ENCODE assay signal across 7 cellular contexts in genomic region chr5:130897181-130897536, GRCh38.
DNase-seq lines count a peak whose midpoint lies in the region; ATAC-seq, FAIRE-seq and TF ChIP-seq lines count a peak whose summit lies in the region.
"Not testable (repeated sequence)": the region's sequence is repeated elsewhere in the genome, so short reads cannot be mapped to it uniquely, and the experiment has no call there.

No MANE protein-coding gene starts in this region.

- not testable (repeated sequence) for FAIRE-seq in HepG2 (lab: Jason Lieb, UNC)

- H3K4me3 ChIP-seq in HEK293 (ENCODE audit: low read depth, low read length) = not testable (repeated sequence)
- H3K4me3 ChIP-seq in NT2/D1 (ENCODE audit: insufficient read length, low read depth) (peak overlapping the region; percentile 45), duodenal mucosa (ENCODE audit: low read depth in 1 of 2, low read length in 2 of 2) (peak overlapping the region; percentile 42 to 59), HepG2 (replicated peaks in 1 of 3; ENCODE audit: insufficient read depth in 1 of 3, low read depth in 2 of 3, low read length in 3 of 3) (peak overlapping the region in 2 of 3 experiments; percentile 50 to 51; a peak in 3 of 6 replicates)

- not testable (repeated sequence) for H3K27me3 ChIP-seq in NT2/D1 (ENCODE audit: insufficient read depth, insufficient read length); duodenal mucosa (ENCODE audit: control insufficient read depth in 1 of 2, insufficient read depth in 2 of 2, low read length in 2 of 2); HepG2 (ENCODE audit: control insufficient read depth in 1 of 2, insufficient read depth in 2 of 2, low read length in 2 of 2)

- not testable (repeated sequence) for H4K20me1 ChIP-seq in HepG2 (ENCODE audit: insufficient read depth, low read length)

- H3K27ac Mint-ChIP-seq in Calu3 (ENCODE audit: unreplicated experiment) = peak overlapping the region; percentile 87
- H3K27ac Mint-ChIP-seq in progenitor cell of endocrine pancreas = peak overlapping the region; percentile 93

- not testable (repeated sequence) for TF ChIP-seq RAD21 in HepG2 (CRISPR knock-in tag; IDR thresholded peaks at IDR 0.05)

- ATAC-seq in SK-N-SH treated with all-trans-retinoic acid at 6 μM for 48 hours = peak; percentile 47
- ATAC-seq in HepG2 = not testable (repeated sequence)

- H3K27me3 Mint-ChIP-seq in Calu3 (ENCODE audit: unreplicated experiment) = not testable (repeated sequence)
- peaks cover 20% of the 10 kb centered on the region for H3K27me3 Mint-ChIP-seq in progenitor cell of endocrine pancreas

- TF ChIP-seq EP300 in HepG2 (IDR thresholded peaks at IDR 0.05; ENCODE audit: low read depth in 2 of 2, low read length in 2 of 2); HepG2 (CRISPR knock-in tag; IDR thresholded peaks at IDR 0.05; ENCODE audit: borderline replicate concordance): not testable (repeated sequence)

- POLR2A ChIA-PET in HEK293 (lab: Yijun Ruan, JAX); HepG2 (lab: Yijun Ruan, JAX): not testable (repeated sequence)

- BruUV-seq in Calu3 (replicated peaks; lab: Mats Ljungman, UMichigan) = TSS peak; percentile 73
- BruUV-seq in HepG2 (replicated peaks; lab: Mats Ljungman, UMichigan) = not testable (repeated sequence)

- H3K79me2 ChIP-seq in HepG2 (ENCODE audit: insufficient read depth, low read length) = not testable (repeated sequence)

- H3K4me3 Mint-ChIP-seq in Calu3 (ENCODE audit: low read depth, unreplicated experiment) (peak overlapping the region; percentile 82), progenitor cell of endocrine pancreas (ENCODE audit: low read depth) (peak overlapping the region; percentile 71)

- H3K36me3 Mint-ChIP-seq in Calu3 (ENCODE audit: insufficient read depth, unreplicated experiment) = peaks cover 15% of the 10 kb centered on the region
- not testable (repeated sequence) for H3K36me3 Mint-ChIP-seq in progenitor cell of endocrine pancreas (ENCODE audit: insufficient read depth)

- CTCF ChIA-PET in Calu3 (lab: Charles Lee) = interaction anchor here (0.7 kb wide), 1 partner anchor 26 kb away, joined by 3 read pairs; no protein-coding TSS in a partner anchor
- CTCF ChIA-PET in HEK293 (lab: Yijun Ruan, JAX); HepG2 (lab: Yijun Ruan, JAX; ENCODE audit: low intra/inter-chr PET ratio, low total read pairs): not testable (repeated sequence)

- not testable (repeated sequence) for DNase-seq in Calu3; NT2/D1 (ENCODE audit: low read depth, low spot score); HepG2 (ENCODE audit: low spot score); progenitor cell of endocrine pancreas (ENCODE audit: low spot score, unreplicated experiment)

- in situ Hi-C loops in HepG2 (cut with HindIII; ENCODE audit: extremely low pct_ligation_motif_present, low pct_unique_long_range_greater_than_20kb) = loop anchor here (25.0 kb wide), 1 partner anchor 490 kb away; no protein-coding TSS in a partner anchor

- H3K4me1 ChIP-seq in HEK293 (ENCODE audit: control insufficient read depth, insufficient read depth, low read length); NT2/D1 (ENCODE audit: insufficient read depth, insufficient read length); duodenal mucosa (ENCODE audit: control insufficient read depth in 1 of 2, insufficient read depth in 2 of 2, low read length in 2 of 2); HepG2 (ENCODE audit: insufficient read depth, low read length): not testable (repeated sequence)

- not testable (repeated sequence) for H3K36me3 ChIP-seq in HEK293 (ENCODE audit: control insufficient read depth in 2 of 2, insufficient read depth in 1 of 2, low read length in 2 of 2); NT2/D1 (ENCODE audit: insufficient read depth, insufficient read length, low read length); duodenal mucosa (ENCODE audit: control insufficient read depth in 1 of 2, insufficient read depth in 2 of 2, low read length in 2 of 2); HepG2 (replicated peaks in 1 of 2; ENCODE audit: control insufficient read depth in 1 of 2, insufficient read depth in 2 of 2, low read length in 2 of 2)

- H3K9me3 Mint-ChIP-seq in Calu3 (ENCODE audit: low read depth, unreplicated experiment) (peaks cover 13% of the 10 kb centered on the region), progenitor cell of endocrine pancreas (ENCODE audit: low read depth) (peaks cover 33% of the 10 kb centered on the region)

- not testable (repeated sequence) for TF ChIP-seq CTCF in Calu3 (IDR thresholded peaks at IDR 0.05; ENCODE audit: unreplicated experiment); HEK293 (tag by site-specific recombination; IDR thresholded peaks at IDR 0.05); HepG2 (CRISPR knock-in tag; IDR thresholded peaks at IDR 0.05); progenitor cell of endocrine pancreas (IDR thresholded peaks at IDR 0.05; ENCODE audit: unreplicated experiment)

- not testable (repeated sequence) for TF ChIP-seq POLR2A in HepG2 (IDR thresholded peaks at IDR 0.05; ENCODE audit: insufficient read depth in 1 of 2, low read depth in 2 of 2, low read length in 2 of 2)

- WGBS in HepG2 (ENCODE audit: low lambda C conversion rate) = 20% methylated on average over 2 of the region's 2 CpGs

- H3K27ac ChIP-seq in HEK293 (ENCODE audit: extremely low read depth, low read depth, low read length); duodenal mucosa (ENCODE audit: low read depth, low read length); HepG2 (ENCODE audit: extremely low read length, insufficient read depth, low read length): not testable (repeated sequence)

- H2AFZ ChIP-seq in HepG2 (ENCODE audit: low read length) = not testable (repeated sequence)

- H3K9ac ChIP-seq in NT2/D1 (ENCODE audit: insufficient read length, low read depth) (peak overlapping the region; percentile 56), duodenal mucosa (ENCODE audit: low read depth in 1 of 2, low read length in 2 of 2) (peak overlapping the region in 1 of 2 donors; percentile 25)
- H3K9ac ChIP-seq in HepG2 (ENCODE audit: insufficient read depth, low read depth, low read length) = not testable (repeated sequence)

- peak overlapping the region; percentile 61 for H3K4me2 ChIP-seq in HepG2 (ENCODE audit: low read depth, low read length)

- H3K9me3 ChIP-seq in HEK293 (ENCODE audit: control insufficient read depth, insufficient read depth, low read depth, low read length); NT2/D1 (ENCODE audit: insufficient read depth, low read length); duodenal mucosa (ENCODE audit: control insufficient read depth in 1 of 2, low read length in 2 of 2); HepG2 (ENCODE audit: low read length): not testable (repeated sequence)

- H3K4me1 Mint-ChIP-seq in Calu3 (ENCODE audit: low read depth, unreplicated experiment); progenitor cell of endocrine pancreas (ENCODE audit: low read depth): not testable (repeated sequence)

- intact Hi-C loops in Calu3 (cut with micrococcal nuclease; ENCODE audit: unreplicated experiment); HepG2 (cut with micrococcal nuclease; ENCODE audit: unreplicated experiment): not testable (repeated sequence)
